ENCODE assay signal across 10 cellular contexts in genomic region chr1:246681822-246682221, GRCh38. TPM values are rescaled to one million over a fixed set of nuclear protein-coding genes. Genes with fewer than 3 reads are reported as not detected.
DNase-seq lines count a peak whose midpoint lies in the region; ATAC-seq and TF ChIP-seq lines count a peak whose summit lies in the region.
"Had no signal": no experiment of that assay in that cellular context is flagged by ENCODE, and none has a peak within 500 bp of the region (broad histone marks: within the 10 kb centered on the region; RNA-seq: fewer than 3 reads in every experiment).

No MANE protein-coding gene starts in this region.

- intact Hi-C loops in A673 (cut with micrococcal nuclease; ENCODE audit: unreplicated experiment) (no loop called here), left lung (cut with DNase I) (loop anchor here in 1 of 2 donors (2.0 kb wide), 1 partner anchor 131 kb away; no protein-coding TSS in a partner anchor)
- intact Hi-C loops in CD4-positive, alpha-beta memory T cell (cut with micrococcal nuclease) = no loop called here

- no peak overlapping the region for H3K4me3 ChIP-seq in ACC112 (ENCODE audit: low read depth, low read length)
- H3K4me3 ChIP-seq in muscle layer of duodenum (ENCODE audit: low read depth in 1 of 2, low read length in 2 of 2) = no peak overlapping the region
- no peak overlapping the region for H3K4me3 ChIP-seq in A673 (ENCODE audit: low read depth, low read length, poor library complexity, severe bottlenecking)
- H3K4me3 ChIP-seq in CD4-positive, alpha-beta memory T cell (ENCODE audit: low read length in 2 of 2) = no peak overlapping the region
- H3K4me3 ChIP-seq in left lung = no peak overlapping the region

- no TSS peak for BruUV-seq in A673 (replicated peaks; lab: Mats Ljungman, UMichigan)

- no peaks in the 10 kb centered on the region for H3K36me3 ChIP-seq in ACC112 (ENCODE audit: insufficient read depth, low read length)
- H3K36me3 ChIP-seq in muscle layer of duodenum (ENCODE audit: control insufficient read depth in 1 of 2, insufficient read depth in 2 of 2, low read length in 2 of 2) = no peaks in the 10 kb centered on the region
- no peaks in the 10 kb centered on the region for H3K36me3 ChIP-seq in A673 (ENCODE audit: insufficient read depth, low read length, poor library complexity, severe bottlenecking)
- no peaks in the 10 kb centered on the region for H3K36me3 ChIP-seq in CD4-positive, alpha-beta memory T cell (ENCODE audit: insufficient read depth, low read length)
- H3K36me3 ChIP-seq in left lung = no peaks in the 10 kb centered on the region

- no peaks in the 10 kb centered on the region for H3K79me2 ChIP-seq in ACC112 (ENCODE audit: control insufficient read depth, insufficient read depth, low read length, unreplicated experiment)

- H3K9me3 ChIP-seq in muscle layer of duodenum (ENCODE audit: control insufficient read depth in 1 of 2, low read length in 2 of 2) = no peaks in the 10 kb centered on the region
- H3K9me3 ChIP-seq in A673 (ENCODE audit: low read depth, low read length, poor library complexity, severe bottlenecking) = no peaks in the 10 kb centered on the region
- H3K9me3 ChIP-seq in CD4-positive, alpha-beta memory T cell (ENCODE audit: control insufficient read depth in 1 of 2, low read length in 2 of 2) = no peaks in the 10 kb centered on the region
- H3K9me3 ChIP-seq in left lung = no peaks in the 10 kb centered on the region

- no peaks in the 10 kb centered on the region for H3K27me3 ChIP-seq in ACC112 (ENCODE audit: insufficient read depth, low read length)
- H3K27me3 ChIP-seq in muscle layer of duodenum (ENCODE audit: low read depth, low read length) = no peaks in the 10 kb centered on the region
- H3K27me3 ChIP-seq in A673 (replicated peaks; ENCODE audit: insufficient read depth, low read depth, low read length, poor library complexity) = no peaks in the 10 kb centered on the region
- no peaks in the 10 kb centered on the region for H3K27me3 ChIP-seq in CD4-positive, alpha-beta memory T cell (ENCODE audit: insufficient read depth, low read length)
- H3K27me3 ChIP-seq in left lung = no peaks in the 10 kb centered on the region

- CTCF ChIA-PET in A673 (lab: Charles Lee) = interaction anchor here (0.6 kb wide), 1 partner anchor 15 kb away, joined by 6 read pairs; no protein-coding TSS in a partner anchor
- CTCF ChIA-PET in CD4-positive, alpha-beta memory T cell (lab: Charles Lee; ENCODE audit: partially characterized antibody) = interaction anchor here (0.6 to 1.3 kb wide), 2 partner anchors 9 to 218 kb away, joined by 3 to 5 read pairs; no protein-coding TSS in a partner anchor

- no peak for ATAC-seq in left lung

- H3K36me3 Mint-ChIP-seq in CD4-positive, alpha-beta memory T cell = peaks cover 0 to 14% of the 10 kb centered on the region in 2 donors

- no peak overlapping the region for H3K27ac ChIP-seq in ACC112 (ENCODE audit: low read depth, low read length)
- H3K27ac ChIP-seq in muscle layer of duodenum (ENCODE audit: low read length) = peak overlapping the region; percentile 35
- no peak overlapping the region for H3K27ac ChIP-seq in A673 (ENCODE audit: low read depth, low read length, poor library complexity, severe bottlenecking)
- no peak overlapping the region for H3K27ac ChIP-seq in CD4-positive, alpha-beta memory T cell (ENCODE audit: low read depth, low read length)
- no peak overlapping the region for H3K27ac ChIP-seq in left lung

- peaks cover 7% of the 10 kb centered on the region for H3K4me1 ChIP-seq in ACC112 (ENCODE audit: control insufficient read depth, insufficient read depth, low read length, unreplicated experiment)
- peaks cover 3 to 21% of the 10 kb centered on the region in 2 donors for H3K4me1 ChIP-seq in muscle layer of duodenum (ENCODE audit: control insufficient read depth in 1 of 2, insufficient read depth in 2 of 2, low read length in 2 of 2)
- peaks cover 7% of the 10 kb centered on the region for H3K4me1 ChIP-seq in A673 (ENCODE audit: insufficient read depth, low read length, poor library complexity, severe bottlenecking)
- no peaks in the 10 kb centered on the region for H3K4me1 ChIP-seq in CD4-positive, alpha-beta memory T cell (ENCODE audit: insufficient read depth, low read length)
- no peaks in the 10 kb centered on the region for H3K4me1 ChIP-seq in left lung

- H3K27ac Mint-ChIP-seq in CD4-positive, alpha-beta memory T cell = no peak overlapping the region

- peak overlapping the region; percentile 59 for H2AFZ ChIP-seq in ACC112 (ENCODE audit: low read length, unreplicated experiment)

- no peaks in the 10 kb centered on the region for H3K9me3 Mint-ChIP-seq in CD4-positive, alpha-beta memory T cell

- POLR2A ChIA-PET in A673 (lab: Charles Lee; ENCODE audit: low non-redundant PET) = no interaction called here
- POLR2A ChIA-PET in CD4-positive, alpha-beta memory T cell (lab: Charles Lee; ENCODE audit: partially characterized antibody) = interaction anchor here (1.1 kb wide), 1 partner anchor 116 kb away, joined by 3 read pairs; no protein-coding TSS in a partner anchor

- H3K4me1 Mint-ChIP-seq in CD4-positive, alpha-beta memory T cell = no peaks in the 10 kb centered on the region

- H3K4me3 Mint-ChIP-seq in CD4-positive, alpha-beta memory T cell = no peak overlapping the region

- H3K27me3 Mint-ChIP-seq in CD4-positive, alpha-beta memory T cell = no peaks in the 10 kb centered on the region

- peak; percentile 88 for DNase-seq in NCI-H1436 (lab: John Stamatoyannopoulos, UW)
- peak; percentile 0 for DNase-seq in dedifferentiated amniotic fluid mesenchymal stem cell (ENCODE audit: extremely low spot score)
- DNase-seq in amygdala (lab: John Stamatoyannopoulos, UW) = no peak
- no peak for DNase-seq in A673 (ENCODE audit: low spot score)
- no peak for DNase-seq in CD4-positive, alpha-beta memory T cell
- no peak for DNase-seq in left lung
- DNase-seq: effector memory CD4-positive, alpha-beta T cell; NCI-H526 treated with DMSO at 0.1 percent for 48 hours had no signal

- TF ChIP-seq CTCF in A673 (conservative IDR thresholded peaks at IDR 0.05; ENCODE audit: low read depth, low read length) (no peak), left lung (IDR thresholded peaks at IDR 0.05) (no peak)

RNA-seq across cellular contexts. Expression of gene SCCPDH, which starts 42.4 kb away (rescaled TPM):
- total RNA-seq in A673 (2021) (40.3 and 41.7 TPM in 2 replicates), left lung (10 to 100 TPM; 28.3 to 32.9 TPM)
- 1 to 10 TPM; 2.4 to 3.0 TPM for total RNA-seq in CD4-positive, alpha-beta memory T cell
- 1 to 10 TPM; 3.4 to 4.8 TPM for polyA plus RNA-seq in CD4-positive, alpha-beta memory T cell

Comparison
In these comparisons a context has a peak if more than half of its experiments do, and no peak if none do; other contexts are left out.
1. DNase-seq: peak in NCI-H1436 (single experiment) and dedifferentiated amniotic fluid mesenchymal stem cell (single experiment); none in amygdala (0 of 56), A673 (single experiment), CD4-positive, alpha-beta memory T cell (0 of 5) and left lung (0 of 2).
2. RNA of gene SCCPDH, which starts 42.4 kb away (total RNA-seq): 40.3 to 41.7 TPM in A673 and 28.3 to 32.9 TPM in left lung; 2.4 to 3.0 TPM in CD4-positive, alpha-beta memory T cell; every median in the first group is over 4 times any median in the second.